ENCODE assay signal across 36 cellular contexts in genomic region chr14:36177489-36177888, GRCh38. TPM values are rescaled to one million over a fixed set of nuclear protein-coding genes. Genes with fewer than 3 reads are reported as not detected.
"Had no signal": no experiment of that assay in that cellular context is flagged by ENCODE, and none has a peak within 500 bp of the region (broad histone marks: within the 10 kb centered on the region; RNA-seq: fewer than 3 reads in every experiment).

No MANE protein-coding gene starts in this region.

- H3K4me3 Mint-ChIP-seq: activated CD4-positive, alpha-beta memory T cell treated with anti-CD3 and anti-CD28 coated beads for 36 hours; activated CD4-positive, alpha-beta T cell treated with anti-CD3 and anti-CD28 coated beads for 36 hours; activated CD4-positive, alpha-beta T cell treated with anti-CD3 and anti-CD28 coated beads, Interleukin-2, amount 10 ng/mL, durations not matched to agents 24 days and 14 days; activated CD8-positive, alpha-beta memory T cell treated with anti-CD3 and anti-CD28 coated beads, Interleukin-2, amount 10 ng/mL, durations not matched to agents 7 days and 5 days; activated CD8-positive, alpha-beta T cell treated with anti-CD3 and anti-CD28 coated beads, Interleukin-2, amount 10 ng/mL, durations not matched to agents 7 days and 5 days; activated naive CD4-positive, alpha-beta T cell treated with anti-CD3 and anti-CD28 coated beads for 36 hours; activated naive CD4-positive, alpha-beta T cell treated with anti-CD3 and anti-CD28 coated beads, Interleukin-2, amount 50 U/mL, for 24 hours; activated naive CD8-positive, alpha-beta T cell treated with anti-CD3 and anti-CD28 coated beads for 36 hours; activated naive CD8-positive, alpha-beta T cell treated with anti-CD3 and anti-CD28 coated beads, Interleukin-2, amount 50 U/mL, for 24 hours; activated T-helper 1 cell treated with anti-CD3 and anti-CD28 coated beads, Interleukin-12 subunit alpha, Interleukin-12 subunit beta, Interleukin-2, Interleukin-4 antibody, amounts not matched to agents 30 ng/mL and 10 ng/mL and 1 ng/mL, durations not matched to agents 14 hours and 24 hours and 36 hours; effector memory CD8-positive, alpha-beta T cell had no signal

- H3K4me1 Mint-ChIP-seq: activated CD4-positive, alpha-beta T cell treated with anti-CD3 and anti-CD28 coated beads for 36 hours; activated CD4-positive, alpha-beta T cell treated with anti-CD3 and anti-CD28 coated beads, Interleukin-2, amount 10 ng/mL, durations not matched to agents 24 days and 14 days; activated CD8-positive, alpha-beta memory T cell treated with anti-CD3 and anti-CD28 coated beads, Interleukin-2, amount 10 ng/mL, durations not matched to agents 7 days and 5 days; activated naive CD4-positive, alpha-beta T cell treated with anti-CD3 and anti-CD28 coated beads, Interleukin-2, amount 50 U/mL, for 24 hours; activated naive CD8-positive, alpha-beta T cell treated with anti-CD3 and anti-CD28 coated beads for 36 hours; activated naive CD8-positive, alpha-beta T cell treated with anti-CD3 and anti-CD28 coated beads, Interleukin-2, amount 50 U/mL, for 24 hours had no signal

- H3K36me3 Mint-ChIP-seq: activated CD4-positive, alpha-beta memory T cell treated with anti-CD3 and anti-CD28 coated beads for 36 hours; activated CD8-positive, alpha-beta memory T cell treated with anti-CD3 and anti-CD28 coated beads, Interleukin-2, amount 10 ng/mL, durations not matched to agents 7 days and 5 days; activated naive CD4-positive, alpha-beta T cell treated with anti-CD3 and anti-CD28 coated beads, Interleukin-2, amount 50 U/mL, for 24 hours; activated naive CD8-positive, alpha-beta T cell treated with anti-CD3 and anti-CD28 coated beads for 36 hours had no signal

- H3K27ac ChIP-seq: adrenal gland, body of pancreas, esophagus muscularis mucosa, foreskin keratinocyte, gastrocnemius medialis had no signal

- H3K9me3 Mint-ChIP-seq: activated CD4-positive, alpha-beta memory T cell treated with anti-CD3 and anti-CD28 coated beads for 36 hours; activated CD4-positive, alpha-beta T cell treated with anti-CD3 and anti-CD28 coated beads, Interleukin-2, amount 10 ng/mL, durations not matched to agents 24 days and 14 days; activated naive CD4-positive, alpha-beta T cell treated with anti-CD3 and anti-CD28 coated beads for 36 hours; activated naive CD4-positive, alpha-beta T cell treated with anti-CD3 and anti-CD28 coated beads, Interleukin-2, amount 50 U/mL, for 24 hours; activated naive CD8-positive, alpha-beta T cell treated with anti-CD3 and anti-CD28 coated beads for 36 hours; activated naive CD8-positive, alpha-beta T cell treated with anti-CD3 and anti-CD28 coated beads, Interleukin-2, amount 50 U/mL, for 24 hours; activated T-helper 1 cell treated with anti-CD3 and anti-CD28 coated beads, Interleukin-12 subunit alpha, Interleukin-12 subunit beta, Interleukin-2, Interleukin-4 antibody, amounts not matched to agents 30 ng/mL and 10 ng/mL and 1 ng/mL, durations not matched to agents 14 hours and 24 hours and 36 hours; activated T-helper 2 cell treated with anti-CD3 and anti-CD28 coated beads, Interferon-gamma antibody, Interleukin-2, Interleukin-4, amounts not matched to agents 10 μg/mL and 5 μg/mL and 100 μg/mL, durations not matched to agents 14 hours and 24 hours and 36 hours had no signal

- H3K36me3 ChIP-seq: adrenal gland, esophagus muscularis mucosa, gastrocnemius medialis had no signal

- H3K4me1 ChIP-seq: adrenal gland, body of pancreas, esophagus muscularis mucosa, foreskin keratinocyte, gastrocnemius medialis had no signal

- H3K27ac Mint-ChIP-seq: activated CD4-positive, alpha-beta memory T cell treated with anti-CD3 and anti-CD28 coated beads for 36 hours; activated CD4-positive, alpha-beta T cell treated with anti-CD3 and anti-CD28 coated beads for 36 hours; activated CD4-positive, alpha-beta T cell treated with anti-CD3 and anti-CD28 coated beads, Interleukin-2, amount 10 ng/mL, durations not matched to agents 24 days and 14 days; activated CD8-positive, alpha-beta memory T cell treated with anti-CD3 and anti-CD28 coated beads, Interleukin-2, amount 10 ng/mL, durations not matched to agents 7 days and 5 days; activated CD8-positive, alpha-beta T cell treated with anti-CD3 and anti-CD28 coated beads, Interleukin-2, amount 10 ng/mL, durations not matched to agents 7 days and 5 days; activated naive CD4-positive, alpha-beta T cell treated with anti-CD3 and anti-CD28 coated beads for 36 hours; activated naive CD4-positive, alpha-beta T cell treated with anti-CD3 and anti-CD28 coated beads, Interleukin-2, amount 50 U/mL, for 24 hours; activated naive CD8-positive, alpha-beta T cell treated with anti-CD3 and anti-CD28 coated beads for 36 hours; activated naive CD8-positive, alpha-beta T cell treated with anti-CD3 and anti-CD28 coated beads, Interleukin-2, amount 50 U/mL, for 24 hours; activated T-helper 1 cell treated with anti-CD3 and anti-CD28 coated beads, Interleukin-12 subunit alpha, Interleukin-12 subunit beta, Interleukin-2, Interleukin-4 antibody, amounts not matched to agents 30 ng/mL and 10 ng/mL and 1 ng/mL, durations not matched to agents 14 hours and 24 hours and 36 hours; activated T-helper 2 cell treated with anti-CD3 and anti-CD28 coated beads, Interferon-gamma antibody, Interleukin-2, Interleukin-4, amounts not matched to agents 10 μg/mL and 5 μg/mL and 100 μg/mL, durations not matched to agents 14 hours and 24 hours and 36 hours; effector memory CD8-positive, alpha-beta T cell had no signal

- H3K27me3 ChIP-seq: adrenal gland, body of pancreas, esophagus muscularis mucosa, gastrocnemius medialis had no signal

- ATAC-seq: activated CD4-positive, alpha-beta T cell treated with anti-CD3 and anti-CD28 coated beads for 36 hours; activated CD8-positive, alpha-beta memory T cell treated with anti-CD3 and anti-CD28 coated beads, Interleukin-2, amount 10 ng/mL, durations not matched to agents 7 days and 5 days; activated CD8-positive, alpha-beta T cell treated with anti-CD3 and anti-CD28 coated beads, Interleukin-2, amount 10 ng/mL, durations not matched to agents 7 days and 5 days; activated naive CD8-positive, alpha-beta T cell treated with anti-CD3 and anti-CD28 coated beads, Interleukin-2, amount 50 U/mL, for 24 hours; body of pancreas; effector memory CD8-positive, alpha-beta T cell; foreskin keratinocyte; gastrocnemius medialis had no signal

- FAIRE-seq: colon had no signal

- H3K4me3 ChIP-seq: adrenal gland, body of pancreas, esophagus muscularis mucosa, gastrocnemius medialis had no signal

- DNase-seq: activated CD4-positive, alpha-beta memory T cell treated with anti-CD3 and anti-CD28 coated beads for 36 hours; activated CD4-positive, alpha-beta T cell treated with anti-CD3 and anti-CD28 coated beads for 36 hours; activated CD4-positive, alpha-beta T cell treated with anti-CD3 and anti-CD28 coated beads, Interleukin-2, amount 10 ng/mL, durations not matched to agents 24 days and 14 days; activated CD4-positive, CD25-positive, alpha-beta regulatory T cell; activated CD4-positive, CD25-positive, alpha-beta regulatory T cell treated with anti-CD3 and anti-CD28 coated beads, Interleukin-2, amount 50 U/mL, for 72 hours; activated CD8-positive, alpha-beta memory T cell treated with anti-CD3 and anti-CD28 coated beads, Interleukin-2, amount 10 ng/mL, durations not matched to agents 7 days and 5 days; activated CD8-positive, alpha-beta memory T cell treated with anti-CD3 and anti-CD28 coated beads, Interleukin-2, amount 50 U/mL, for 4 hours; activated CD8-positive, alpha-beta T cell treated with anti-CD3 and anti-CD28 coated beads, Interleukin-2, amount 10 ng/mL, durations not matched to agents 7 days and 5 days; activated effector memory CD4-positive, alpha-beta T cell treated with anti-CD3 and anti-CD28 coated beads, Interleukin-2, amount 50 U/mL, for 16 hours; activated naive CD4-positive, alpha-beta T cell treated with anti-CD3 and anti-CD28 coated beads for 36 hours; activated naive CD8-positive, alpha-beta T cell treated with anti-CD3 and anti-CD28 coated beads for 36 hours; activated naive CD8-positive, alpha-beta T cell treated with anti-CD3 and anti-CD28 coated beads, Interleukin-2, amount 50 U/mL, for 24 hours; activated T-cell treated with anti-CD3 and anti-CD28 coated beads, Interleukin-2, amount 50 U/mL, for 1 hour; activated T-cell treated with anti-CD3 and anti-CD28 coated beads, Interleukin-2, amount 50 U/mL, for 48 hours; adrenal gland; amygdala; aorta; body of pancreas; caudate nucleus; cortex of kidney; dermis blood vessel endothelial cell; effector CD4-positive, alpha-beta T cell; effector memory CD8-positive, alpha-beta T cell; erythroblast; foreskin keratinocyte; gastrocnemius medialis; glutamatergic neuron; T-helper 2 cell had no signal

RNA-seq across cellular contexts. Expression of gene PTCSC3, which starts 1.0 kb away (rescaled TPM):
- total RNA-seq: activated CD4-positive, alpha-beta memory T cell treated with anti-CD3 and anti-CD28 coated beads for 36 hours; activated CD4-positive, alpha-beta T cell treated with anti-CD3 and anti-CD28 coated beads for 36 hours; activated CD4-positive, alpha-beta T cell treated with anti-CD3 and anti-CD28 coated beads, Interleukin-2, amount 10 ng/mL, durations not matched to agents 24 days and 14 days; activated CD8-positive, alpha-beta memory T cell treated with anti-CD3 and anti-CD28 coated beads for 36 hours; activated CD8-positive, alpha-beta memory T cell treated with anti-CD3 and anti-CD28 coated beads, Interleukin-2, amount 10 ng/mL, durations not matched to agents 7 days and 5 days; activated CD8-positive, alpha-beta T cell treated with anti-CD3 and anti-CD28 coated beads, Interleukin-2, amount 10 ng/mL, durations not matched to agents 7 days and 5 days; activated naive CD4-positive, alpha-beta T cell treated with anti-CD3 and anti-CD28 coated beads for 36 hours; activated naive CD8-positive, alpha-beta T cell treated with anti-CD3 and anti-CD28 coated beads for 36 hours; activated T-helper 1 cell treated with anti-CD3 and anti-CD28 coated beads, Interleukin-12 subunit alpha, Interleukin-12 subunit beta, Interleukin-2, Interleukin-4 antibody, amounts not matched to agents 30 ng/mL and 10 ng/mL and 1 ng/mL, durations not matched to agents 14 hours and 24 hours and 36 hours; activated T-helper 2 cell treated with anti-CD3 and anti-CD28 coated beads, Interferon-gamma antibody, Interleukin-2, Interleukin-4, amounts not matched to agents 10 μg/mL and 5 μg/mL and 100 μg/mL, durations not matched to agents 14 hours and 24 hours and 36 hours; adrenal gland; aorta; body of pancreas; chondrocyte; dermis blood vessel endothelial cell; esophagus muscularis mucosa; foreskin keratinocyte; gastrocnemius medialis; T-helper 1 cell treated with Interleukin-12 subunit alpha and Interleukin-12 subunit beta and Interleukin-4 antibody, amounts not matched to agents 30 ng/mL and 1 ng/mL, for 36 hours had no signal
- polyA plus RNA-seq: adrenal gland, aorta, foreskin keratinocyte had no signal
